14 cellular contexts compared by ENCODE assay signal in genomic region chr7:101858437-101859385, GRCh38. TPM values are rescaled to one million over a fixed set of nuclear protein-coding genes. Genes with fewer than 3 reads are reported as not detected.
A peak's percentile ranks its signal among the peaks of the same experiment; 100 is the strongest.
DNase-seq lines count a peak whose midpoint lies in the region; ATAC-seq, FAIRE-seq and TF ChIP-seq lines count a peak whose summit lies in the region.
"Had no signal": no experiment of that assay in that cellular context is flagged by ENCODE, and none has a peak within 500 bp of the region (broad histone marks: within the 10 kb centered on the region; RNA-seq: fewer than 3 reads in every experiment).

No MANE protein-coding gene starts in this region.

- H3K4me1 Mint-ChIP-seq in T-helper 2 cell treated with Interferon-gamma antibody and Interleukin-4, amounts not matched to agents 5 μg/mL and 100 μg/mL, for 36 hours (ENCODE audit: low read depth) = peaks cover 29% of the 10 kb centered on the region
- peaks cover 40% of the 10 kb centered on the region for H3K4me1 Mint-ChIP-seq in T-helper 17 cell

- no peaks in the 10 kb centered on the region for H3K9me3 Mint-ChIP-seq in T-helper 2 cell treated with Interferon-gamma antibody and Interleukin-4, amounts not matched to agents 5 μg/mL and 100 μg/mL, for 36 hours
- H3K9me3 Mint-ChIP-seq: activated T-cell treated with anti-CD3 and anti-CD28 coated beads, Interleukin-2, amount 50 U/mL, for 24 hours; stimulated activated effector memory CD8-positive, alpha-beta T cell treated with anti-CD3 and anti-CD28 coated beads, Interleukin-12 subunit alpha, Interleukin-12 subunit beta, amount 100 ng/mL, for 72 hours had no signal

- CTCF ChIA-PET in HepG2 (lab: Yijun Ruan, JAX; ENCODE audit: low intra/inter-chr PET ratio, low total read pairs) = no interaction called here

- no peak for TF ChIP-seq CTCF in HepG2 (CRISPR knock-in tag; IDR thresholded peaks at IDR 0.05)

- H3K4me3 Mint-ChIP-seq in T-helper 2 cell treated with Interferon-gamma antibody and Interleukin-4, amounts not matched to agents 5 μg/mL and 100 μg/mL, for 36 hours = peak overlapping the region; percentile 56
- peak overlapping the region; percentile 28 for H3K4me3 Mint-ChIP-seq in T-helper 17 cell
- H3K4me3 Mint-ChIP-seq: activated T-cell treated with anti-CD3 and anti-CD28 coated beads, Interleukin-2, amount 50 U/mL, for 24 hours had no signal

- ATAC-seq in T-helper 17 cell = no peak
- peak; percentile 34; the same call in 2 of the 3 replicates for ATAC-seq in HepG2
- no peak for ATAC-seq in HG03520 (IDR thresholded peaks at IDR 0.05; ENCODE audit: unreplicated experiment)
- ATAC-seq in GM18502 (IDR thresholded peaks at IDR 0.05; ENCODE audit: poor library complexity, unreplicated experiment) = no peak
- ATAC-seq: foreskin keratinocyte; stimulated activated effector memory CD8-positive, alpha-beta T cell treated with anti-CD3 and anti-CD28 coated beads, Interleukin-12 subunit alpha, Interleukin-12 subunit beta, amount 100 ng/mL, for 72 hours had no signal

- DNase-seq in T-helper 2 cell treated with Interferon-gamma antibody and Interleukin-4, amounts not matched to agents 5 μg/mL and 100 μg/mL, for 36 hours (ENCODE audit: low spot score) = no peak
- DNase-seq in T-helper 2 cell (no peak), T-helper 17 cell (no peak), HepG2 (ENCODE audit: low spot score) (peak; percentile 27), NCI-H146 (lab: John Stamatoyannopoulos, UW) (no peak)
- DNase-seq: activated T-cell treated with anti-CD3 and anti-CD28 coated beads, Interleukin-2, amount 50 U/mL, for 24 hours; foreskin keratinocyte; NCI-H82 had no signal

- peaks cover 32% of the 10 kb centered on the region for H4K20me1 ChIP-seq in HepG2 (ENCODE audit: insufficient read depth, low read length)

- POLR2A ChIA-PET in HepG2 (lab: Yijun Ruan, JAX) = interaction anchor here (0.8 to 1.4 kb wide), 2 partner anchors 71 to 166 kb away, joined by 3 read pairs; no protein-coding TSS in a partner anchor

- TF ChIP-seq EP300 in HepG2 (IDR thresholded peaks at IDR 0.05; ENCODE audit: low read depth in 2 of 2, low read length in 2 of 2) (no peak), HepG2 (CRISPR knock-in tag; IDR thresholded peaks at IDR 0.05; ENCODE audit: borderline replicate concordance) (no peak)

- H3K9ac ChIP-seq in HepG2 (ENCODE audit: insufficient read depth, low read depth, low read length) (no peak overlapping the region), subcutaneous abdominal adipose tissue (ENCODE audit: low read length in 5 of 5) (peak overlapping the region in 1 of 5 donors; percentile 21)

- H3K79me2 ChIP-seq in HepG2 (ENCODE audit: insufficient read depth, low read length) = peaks cover 71% of the 10 kb centered on the region

- WGBS in HepG2 (ENCODE audit: low lambda C conversion rate) = 72% methylated on average over 20 of the region's 20 CpGs

- H3K4me1 ChIP-seq in HepG2 (ENCODE audit: insufficient read depth, low read length) = peaks cover 87% of the 10 kb centered on the region
- H3K4me1 ChIP-seq in subcutaneous abdominal adipose tissue (ENCODE audit: control insufficient read depth in 5 of 5, insufficient read depth in 5 of 5, low read length in 5 of 5) = peaks cover 5 to 42% (median 32%) of the 10 kb centered on the region in 5 donors
- H3K4me1 ChIP-seq: foreskin keratinocyte had no signal

- H3K36me3 Mint-ChIP-seq in T-helper 2 cell treated with Interferon-gamma antibody and Interleukin-4, amounts not matched to agents 5 μg/mL and 100 μg/mL, for 36 hours (ENCODE audit: low read depth) = no peaks in the 10 kb centered on the region
- H3K36me3 Mint-ChIP-seq in T-helper 17 cell (ENCODE audit: low read depth) = no peaks in the 10 kb centered on the region

- H2AFZ ChIP-seq in HepG2 (ENCODE audit: low read length) = no peak overlapping the region

- 0 out of 2 replicates have a peak overlapping the region, but pooled peaks have one; percentile 10 for H3K4me2 ChIP-seq in HepG2 (ENCODE audit: low read depth, low read length)

- H3K27ac Mint-ChIP-seq in T-helper 2 cell treated with Interferon-gamma antibody and Interleukin-4, amounts not matched to agents 5 μg/mL and 100 μg/mL, for 36 hours = peak overlapping the region; percentile 31
- H3K27ac Mint-ChIP-seq in T-helper 17 cell = peak overlapping the region; percentile 45

- H3K27me3 ChIP-seq in HepG2 (ENCODE audit: control insufficient read depth in 1 of 2, insufficient read depth in 2 of 2, low read length in 2 of 2) (no peaks in the 10 kb centered on the region), subcutaneous abdominal adipose tissue (ENCODE audit: control insufficient read depth in 5 of 5, insufficient read depth in 4 of 5, low read length in 5 of 5) (no peaks in the 10 kb centered on the region)
- H3K27me3 ChIP-seq: foreskin keratinocyte had no signal

- intact Hi-C loops in HepG2 (cut with micrococcal nuclease; ENCODE audit: unreplicated experiment) = loop anchor here (5.0 kb wide), 1 partner anchor 41 kb away; the partner anchor contains the start of gene CUX1

- no peak for FAIRE-seq in HepG2 (lab: Jason Lieb, UNC)
- FAIRE-seq: A204.1, H54 had no signal

- H3K9me3 ChIP-seq in T-helper 17 cell (ENCODE audit: control insufficient read depth, low read length, poor library complexity, severe bottlenecking) (no peaks in the 10 kb centered on the region), HepG2 (ENCODE audit: low read length) (no peaks in the 10 kb centered on the region), subcutaneous abdominal adipose tissue (ENCODE audit: control insufficient read depth in 5 of 5, low read length in 5 of 5) (no peaks in the 10 kb centered on the region)

- H3K27me3 Mint-ChIP-seq in T-helper 2 cell treated with Interferon-gamma antibody and Interleukin-4, amounts not matched to agents 5 μg/mL and 100 μg/mL, for 36 hours (ENCODE audit: low read depth) = no peaks in the 10 kb centered on the region
- no peaks in the 10 kb centered on the region for H3K27me3 Mint-ChIP-seq in T-helper 17 cell
- H3K27me3 Mint-ChIP-seq: activated T-cell treated with anti-CD3 and anti-CD28 coated beads, Interleukin-2, amount 50 U/mL, for 24 hours had no signal

- BruUV-seq in HepG2 (replicated peaks; lab: Mats Ljungman, UMichigan) = no TSS peak

- H3K36me3 ChIP-seq in HepG2 (replicated peaks in 1 of 2; ENCODE audit: control insufficient read depth in 1 of 2, insufficient read depth in 2 of 2, low read length in 2 of 2) (no peaks in the 10 kb centered on the region), subcutaneous abdominal adipose tissue (ENCODE audit: control insufficient read depth in 5 of 5, insufficient read depth in 5 of 5, low read length in 5 of 5) (no peaks in the 10 kb centered on the region)

- in situ Hi-C loops in HepG2 (cut with HindIII; ENCODE audit: extremely low pct_ligation_motif_present, low pct_unique_long_range_greater_than_20kb) = no loop called here

- TF ChIP-seq POLR2A in HepG2 (IDR thresholded peaks at IDR 0.05; ENCODE audit: insufficient read depth in 1 of 2, low read depth in 2 of 2, low read length in 2 of 2) = no peak

- H3K27ac ChIP-seq in HepG2 (ENCODE audit: extremely low read length, insufficient read depth, low read length) = peak overlapping the region; percentile 34
- H3K27ac ChIP-seq in subcutaneous abdominal adipose tissue (ENCODE audit: low read depth, low read length) = peak overlapping the region; percentile 48
- H3K27ac ChIP-seq: foreskin keratinocyte had no signal

- H3K4me3 ChIP-seq in HepG2 (replicated peaks in 1 of 3; ENCODE audit: insufficient read depth in 1 of 3, low read depth in 2 of 3, low read length in 3 of 3) (no peak overlapping the region), subcutaneous abdominal adipose tissue (ENCODE audit: low read depth in 1 of 5, low read length in 5 of 5) (no peak overlapping the region)

- no peak for TF ChIP-seq RAD21 in HepG2 (CRISPR knock-in tag; IDR thresholded peaks at IDR 0.05)

TF ChIP-seq in HepG2, 621 proteins besides CTCF, POLR2A, EP300 and RAD21:
- TF ChIP-seq, protein P1, sequence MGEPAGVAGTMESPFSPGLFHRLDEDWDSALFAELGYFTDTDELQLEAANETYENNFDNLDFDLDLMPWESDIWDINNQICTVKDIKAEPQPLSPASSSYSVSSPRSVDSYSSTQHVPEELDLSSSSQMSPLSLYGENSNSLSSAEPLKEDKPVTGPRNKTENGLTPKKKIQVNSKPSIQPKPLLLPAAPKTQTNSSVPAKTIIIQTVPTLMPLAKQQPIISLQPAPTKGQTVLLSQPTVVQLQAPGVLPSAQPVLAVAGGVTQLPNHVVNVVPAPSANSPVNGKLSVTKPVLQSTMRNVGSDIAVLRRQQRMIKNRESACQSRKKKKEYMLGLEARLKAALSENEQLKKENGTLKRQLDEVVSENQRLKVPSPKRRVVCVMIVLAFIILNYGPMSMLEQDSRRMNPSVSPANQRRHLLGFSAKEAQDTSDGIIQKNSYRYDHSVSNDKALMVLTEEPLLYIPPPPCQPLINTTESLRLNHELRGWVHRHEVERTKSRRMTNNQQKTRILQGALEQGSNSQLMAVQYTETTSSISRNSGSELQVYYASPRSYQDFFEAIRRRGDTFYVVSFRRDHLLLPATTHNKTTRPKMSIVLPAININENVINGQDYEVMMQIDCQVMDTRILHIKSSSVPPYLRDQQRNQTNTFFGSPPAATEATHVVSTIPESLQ (CRISPR knock-in tag; conservative IDR thresholded peaks at IDR 0.05) = no peak
- no peak for TF ChIP-seq PHB2 (IDR thresholded peaks at IDR 0.05; ENCODE audit: partially characterized antibody)

RNA-seq across cellular contexts. Expression of gene CUX1, which starts 41.3 kb away (rescaled TPM):
- total RNA-seq in T-helper 17 cell (10 to 100 TPM; 35.6 to 52.8 TPM), HepG2 (2016; rRNA removed; fragmentation: Illumina TruSeq; extraction: Trizol) (13.7 and 21.7 TPM in 2 replicates)
- total RNA-seq in HepG2 (2016; cell fraction: cytosol; rRNA removed; fragmentation: Illumina TruSeq; extraction: Trizol; ENCODE audit: low read depth) = 11.4 and 13.0 TPM in 2 replicates
- 13.2 and 19.0 TPM in 2 replicates for total RNA-seq in HepG2 (2016; cell fraction: insoluble cytoplasmic fraction; rRNA removed; fragmentation: Illumina TruSeq; extraction: Trizol)
- 12.9 and 17.8 TPM in 2 replicates for total RNA-seq in HepG2 (2016; cell fraction: membrane; rRNA removed; fragmentation: Illumina TruSeq; extraction: Trizol)
- total RNA-seq in HepG2 (2016; cell fraction: nucleus; rRNA removed; fragmentation: Illumina TruSeq; extraction: Trizol) = 34.3 and 34.4 TPM in 2 replicates
- 14.9 and 17.8 TPM in 2 replicates for polyA plus RNA-seq in HepG2 (2011; rRNA removed)
- 11.7 and 14.5 TPM in 2 replicates for polyA plus RNA-seq in HepG2 (2011; cell fraction: cytosol; rRNA removed)
- polyA plus RNA-seq in HepG2 (2011; cell fraction: nucleus; rRNA removed) = 19.5 and 20.4 TPM in 2 replicates
- 17.6 and 19.7 TPM in 2 replicates for polyA plus RNA-seq in HepG2 (2012)
- 7.4 and 8.5 TPM in 2 replicates for polyA plus RNA-seq in HepG2 (2016; cell fraction: cytosol; fragmentation: Illumina TruSeq; extraction: Trizol; ENCODE audit: low read depth)
- polyA plus RNA-seq in HepG2 (2016; cell fraction: insoluble cytoplasmic fraction; fragmentation: Illumina TruSeq; extraction: Trizol; ENCODE audit: low read depth) = 16.3 and 20.7 TPM in 2 replicates
- polyA plus RNA-seq in HepG2 (2016; cell fraction: membrane; fragmentation: Illumina TruSeq; extraction: Trizol; ENCODE audit: low read depth) = 17.8 and 18.3 TPM in 2 replicates
- polyA plus RNA-seq in HepG2 (2016; cell fraction: nucleus; fragmentation: Illumina TruSeq; extraction: Trizol; ENCODE audit: insufficient read depth, low read depth) = 20.0 and 22.4 TPM in 2 replicates
- polyA minus RNA-seq in HepG2 (2011; rRNA and poly(A)+ RNA removed; ENCODE audit: low replicate concordance) = 17.5 and 23.0 TPM in 2 replicates
- 9.6 and 10.6 TPM in 2 replicates for polyA minus RNA-seq in HepG2 (2011; cell fraction: cytosol; rRNA and poly(A)+ RNA removed)
- polyA minus RNA-seq in HepG2 (2011; cell fraction: nucleus; rRNA and poly(A)+ RNA removed) = 65.1 and 68.5 TPM in 2 replicates
